8 cellular contexts compared by ENCODE assay signal in genomic region chr5:127228540-127229184, GRCh38.
A peak's percentile ranks its signal among the peaks of the same experiment; 100 is the strongest.
DNase-seq lines count a peak whose midpoint lies in the region; ATAC-seq and TF ChIP-seq lines count a peak whose summit lies in the region.

No MANE protein-coding gene starts in this region.

- H3K4me3 Mint-ChIP-seq in stimulated activated naive CD8-positive, alpha-beta T cell treated with anti-CD3 and anti-CD28 coated beads, Interleukin-15, Interleukin-2, amounts not matched to agents 100 ng/mL and 50 ng/mL, for 24 hours, result peak overlapping the region; percentile 70
- peak overlapping the region; percentile 86 for H3K4me3 Mint-ChIP-seq in memory B cell

- 81% methylated on average over 18 of the region's 18 CpGs for WGBS in mammary epithelial cell (ENCODE audit: low coverage, missing lambda C conversion rate)
- WGBS in aorta, 2 donors, result 51 to 60% methylated on average over 18 of the region's 18 CpGs

- BruUV-seq in mammary epithelial cell (replicated peaks; lab: Mats Ljungman, UMichigan), result no TSS peak

- H3K79me2 ChIP-seq in mammary epithelial cell (ENCODE audit: insufficient read depth, low read length), result no peaks in the 10 kb centered on the region

- no peaks in the 10 kb centered on the region for H3K36me3 ChIP-seq in mammary epithelial cell (ENCODE audit: insufficient read depth, low read length)
- H3K36me3 ChIP-seq in aorta (ENCODE audit: control insufficient read depth in 1 of 2, insufficient read depth in 2 of 2, low read length in 1 of 2), result no peaks in the 10 kb centered on the region

- in situ Hi-C loops in mammary epithelial cell (cut with MboI; ENCODE audit: low sequenced_read_pairs in 2 of 2), result no loop called here

- H3K27ac ChIP-seq in mammary epithelial cell (ENCODE audit: insufficient read depth, low read depth, low read length) (no peak overlapping the region), aorta (ENCODE audit: low read depth in 1 of 2, low read length in 2 of 2) (no peak overlapping the region)

- H3K9me3 ChIP-seq in mammary epithelial cell (replicated peaks; ENCODE audit: insufficient read depth, low read length) (no peaks in the 10 kb centered on the region), aorta (ENCODE audit: control insufficient read depth, low read length) (no peaks in the 10 kb centered on the region)

- no peak for TF ChIP-seq CTCF in mammary epithelial cell (conservative IDR thresholded peaks at IDR 0.05 in 1 of 2, IDR thresholded peaks at IDR 0.05 in 1 of 2; ENCODE audit: extremely low read depth in 1 of 2, insufficient read depth in 1 of 2, low read depth in 1 of 2, low read length in 2 of 2)

- peak overlapping the region; percentile 36 for H3K27ac Mint-ChIP-seq in stimulated activated naive CD8-positive, alpha-beta T cell treated with anti-CD3 and anti-CD28 coated beads, Interleukin-15, Interleukin-2, amounts not matched to agents 100 ng/mL and 50 ng/mL, for 24 hours
- H3K27ac Mint-ChIP-seq in memory B cell, result peak overlapping the region; percentile 90

- peak overlapping the region; percentile 97 for H3K4me2 ChIP-seq in mammary epithelial cell (ENCODE audit: insufficient read depth, low read depth, low read length)

- H3K4me1 Mint-ChIP-seq in stimulated activated naive CD8-positive, alpha-beta T cell treated with anti-CD3 and anti-CD28 coated beads, Interleukin-15, Interleukin-2, amounts not matched to agents 100 ng/mL and 50 ng/mL, for 24 hours (ENCODE audit: low read depth), result peaks cover 14% of the 10 kb centered on the region
- peaks cover 22% of the 10 kb centered on the region for H3K4me1 Mint-ChIP-seq in memory B cell

- peaks cover 3% of the 10 kb centered on the region for H3K36me3 Mint-ChIP-seq in stimulated activated naive CD8-positive, alpha-beta T cell treated with anti-CD3 and anti-CD28 coated beads, Interleukin-15, Interleukin-2, amounts not matched to agents 100 ng/mL and 50 ng/mL, for 24 hours (ENCODE audit: low read depth)
- H3K36me3 Mint-ChIP-seq in memory B cell, result peaks cover 8% of the 10 kb centered on the region

- intact Hi-C loops in mammary epithelial cell (cut with micrococcal nuclease), result no loop called here
- intact Hi-C loops in aorta (cut with DNase I), result no loop called here

- H3K9ac ChIP-seq in mammary epithelial cell (ENCODE audit: insufficient read depth, low read length), result no peak overlapping the region

- ATAC-seq in stimulated activated naive CD8-positive, alpha-beta T cell treated with anti-CD3 and anti-CD28 coated beads, Interleukin-15, Interleukin-2, amounts not matched to agents 100 U/mL and 50 U/mL, for 24 hours, result no peak
- ATAC-seq in memory B cell (ENCODE audit: low read depth) (no peak), aorta (ENCODE audit: low FRiP score) (no peak), HG03159 (IDR thresholded peaks at IDR 0.05; ENCODE audit: unreplicated experiment) (no peak), HG03039 (IDR thresholded peaks at IDR 0.05; ENCODE audit: unreplicated experiment) (no peak)

- peaks cover 4% of the 10 kb centered on the region for H3K9me3 Mint-ChIP-seq in stimulated activated naive CD8-positive, alpha-beta T cell treated with anti-CD3 and anti-CD28 coated beads, Interleukin-15, Interleukin-2, amounts not matched to agents 100 ng/mL and 50 ng/mL, for 24 hours
- H3K9me3 Mint-ChIP-seq in memory B cell, result no peaks in the 10 kb centered on the region

- dilution Hi-C loops in mammary epithelial cell (cut with HindIII; ENCODE audit: low sequenced_read_pairs), result no loop called here

- H3K4me1 ChIP-seq in mammary epithelial cell (ENCODE audit: insufficient read depth, low read length) (peaks cover 13% of the 10 kb centered on the region), aorta (ENCODE audit: control insufficient read depth in 1 of 2, insufficient read depth in 2 of 2, low read length in 2 of 2) (no peaks in the 10 kb centered on the region)

- no peak for DNase-seq in stimulated activated naive CD8-positive, alpha-beta T cell treated with anti-CD3 and anti-CD28 coated beads, Interleukin-15, Interleukin-2, amounts not matched to agents 100 U/mL and 50 U/mL, for 24 hours
- DNase-seq in mammary epithelial cell (no peak), memory B cell (ENCODE audit: low spot score in 2 of 2) (no peak), aorta (peak in 1 of 2 donors; percentile 54), NCI-H2081 treated with DMSO at 0.1 percent for 48 hours (lab: John Stamatoyannopoulos, UW) (no peak)

- H3K27me3 Mint-ChIP-seq in stimulated activated naive CD8-positive, alpha-beta T cell treated with anti-CD3 and anti-CD28 coated beads, Interleukin-15, Interleukin-2, amounts not matched to agents 100 ng/mL and 50 ng/mL, for 24 hours, result no peaks in the 10 kb centered on the region
- no peaks in the 10 kb centered on the region for H3K27me3 Mint-ChIP-seq in memory B cell

- H3K27me3 ChIP-seq in mammary epithelial cell (ENCODE audit: insufficient read depth, low read length), result no peaks in the 10 kb centered on the region
- no peaks in the 10 kb centered on the region for H3K27me3 ChIP-seq in aorta (ENCODE audit: control insufficient read depth in 1 of 2, insufficient read depth in 2 of 2, low read length in 1 of 2)

- no peaks in the 10 kb centered on the region for H4K20me1 ChIP-seq in mammary epithelial cell (ENCODE audit: insufficient read depth, low read length)

- CTCF ChIA-PET in mammary epithelial cell (lab: Charles Lee; ENCODE audit: low non-redundant PET), result no interaction called here

- peak overlapping the region; percentile 96 for H2AFZ ChIP-seq in mammary epithelial cell (ENCODE audit: low read depth, low read length)

- H3K4me3 ChIP-seq in mammary epithelial cell (replicated peaks in 1 of 3; ENCODE audit: insufficient read depth in 1 of 3, low read depth in 2 of 3, low read length in 3 of 3) (no peak overlapping the region), aorta (ENCODE audit: low read length in 2 of 2) (peak overlapping the region; percentile 33 to 63)

Comparison
In these comparisons a context has a peak if more than half of its experiments do, and no peak if none do; other contexts are left out.
1. H3K4me3 ChIP-seq: peak in aorta (2 of 2); none in mammary epithelial cell (0 of 3).